In genomic region chr5:178245389-178245788, GRCh38 we compare ENCODE assay signal across 10 cellular contexts. TPM values are rescaled to one million over a fixed set of nuclear protein-coding genes. Genes with fewer than 3 reads are reported as not detected.
"Had no signal": no experiment of that assay in that cellular context is flagged by ENCODE, and none has a peak within 500 bp of the region (broad histone marks: within the 10 kb centered on the region; RNA-seq: fewer than 3 reads in every experiment).

No MANE protein-coding gene starts in this region.

- H3K4me2 ChIP-seq: GM23338 had no signal

- H3K9me3 ChIP-seq: HAP-1 had no signal

- H3K36me3 ChIP-seq: HAP-1 had no signal

- DNase-seq: H7, KG1 had no signal

- H3K4me1 ChIP-seq: HAP-1 had no signal

- ATAC-seq: GM23338, HCT116, HepG2, K562 had no signal

- H3K27ac ChIP-seq: HL-60 had no signal

- H2AFZ ChIP-seq: GM23338 had no signal

- H3K4me3 ChIP-seq: GM23338, HAP-1, K562 had no signal

RNA-seq across cellular contexts. Expression of gene GMCL2, which starts 58.2 kb away (rescaled TPM):
- total RNA-seq: H4, H7, HepG2, HT1080 had no signal
- polyA plus RNA-seq: GM23338, K562 had no signal
